Comparison of ENCODE assay signal across 16 cellular contexts in the genomic region with DNA sequence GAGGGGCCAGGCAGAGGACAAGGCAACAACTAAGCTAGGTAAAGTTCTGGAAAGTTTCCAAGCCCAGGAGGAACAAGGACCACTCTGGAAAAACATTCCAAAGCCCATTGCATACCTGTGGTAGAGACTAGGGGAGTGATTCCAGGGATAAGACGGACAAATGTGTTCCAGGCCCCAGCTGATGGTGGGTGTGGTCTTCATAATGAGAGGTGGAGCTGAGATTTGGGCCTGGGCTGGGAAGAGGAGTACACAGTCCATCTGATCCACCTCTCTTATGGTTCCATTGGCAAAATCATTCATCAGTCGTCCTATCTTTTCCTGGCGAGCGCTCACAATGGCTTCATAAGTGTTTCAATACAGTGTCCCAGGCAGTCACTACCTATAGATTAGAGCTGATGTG. TPM values are rescaled to one million over a fixed set of nuclear protein-coding genes. Genes with fewer than 3 reads are reported as not detected.
DNase-seq lines count a peak whose midpoint lies in the region; ATAC-seq and TF ChIP-seq lines count a peak whose summit lies in the region.
"Had no signal": no experiment of that assay in that cellular context is flagged by ENCODE, and none has a peak within 500 bp of the region (broad histone marks: within the 10 kb centered on the region; RNA-seq: fewer than 3 reads in every experiment).

No MANE protein-coding gene starts in this region.

- H3K4me3 ChIP-seq in BLaER1, result no peak overlapping the region
- H3K4me3 ChIP-seq: GM23248 had no signal

- CTCF ChIA-PET in WTC11 (lab: Charles Lee), result interaction anchor here (0.7 to 3.7 kb wide), 14 partner anchors 10 to 161 kb away, joined by 3 to 25 read pairs (median 6); no protein-coding TSS in a partner anchor

- TF ChIP-seq CTCF in WTC11 (IDR thresholded peaks at IDR 0.05), result no peak

- peak overlapping the region; percentile 6 for H3K4me2 ChIP-seq in BLaER1

- peaks cover 58% of the 10 kb centered on the region for H3K4me1 ChIP-seq in BLaER1

- no peak overlapping the region for H3K4me3 Mint-ChIP-seq in WTC11
- H3K4me3 Mint-ChIP-seq: CD4-positive, alpha-beta memory T cell had no signal

- no peaks in the 10 kb centered on the region for H3K36me3 ChIP-seq in BLaER1

- no peak overlapping the region for H3K9ac ChIP-seq in BLaER1
- H3K9ac ChIP-seq: GM23248 had no signal

- peak overlapping the region; percentile 53; the same call in 1 of the 2 replicates for H3K27ac Mint-ChIP-seq in WTC11
- H3K27ac Mint-ChIP-seq: CD4-positive, alpha-beta memory T cell had no signal

- peaks cover 33% of the 10 kb centered on the region for H3K36me3 Mint-ChIP-seq in WTC11
- H3K36me3 Mint-ChIP-seq: CD4-positive, alpha-beta memory T cell had no signal

- intact Hi-C loops in posterior vena cava (cut with DNase I), result no loop called here

- H3K4me1 Mint-ChIP-seq in WTC11, result peaks cover 45% of the 10 kb centered on the region
- H3K4me1 Mint-ChIP-seq: CD4-positive, alpha-beta memory T cell had no signal

- peaks cover 8% of the 10 kb centered on the region; the same call in 1 of the 2 replicates for H3K9me3 ChIP-seq in BLaER1

- no peaks in the 10 kb centered on the region for H3K27me3 Mint-ChIP-seq in WTC11 (ENCODE audit: low read depth)

- ATAC-seq in WTC11, result no peak
- no peak for ATAC-seq in left lobe of liver
- no peak for ATAC-seq in HG03039 (IDR thresholded peaks at IDR 0.05; ENCODE audit: unreplicated experiment)

- H4K20me1 ChIP-seq in BLaER1, result no peaks in the 10 kb centered on the region

- DNase-seq in WTC11 (ENCODE audit: low spot score) (no peak), left lobe of liver (ENCODE audit: low spot score) (peak; percentile 33), posterior vena cava (ENCODE audit: low spot score) (peak; percentile 64), HPDE6-E6E7 (ENCODE audit: extremely low spot score) (no peak), NCI-H146 treated with DMSO at 0.1 percent for 48 hours (lab: John Stamatoyannopoulos, UW; ENCODE audit: unreplicated experiment) (no peak)
- DNase-seq: ACHN; CD4-positive, alpha-beta memory T cell; COR-L47; DMS153; DMS79 treated with DMSO at 0.1 percent for 48 hours; EL; GM23248; H7 had no signal

- no peaks in the 10 kb centered on the region for H3K27me3 ChIP-seq in BLaER1

- H3K9me3 Mint-ChIP-seq in WTC11, result peaks cover 19% of the 10 kb centered on the region

- POLR2A ChIA-PET in WTC11 (lab: Charles Lee), result no interaction called here

- H3K27ac ChIP-seq in BLaER1, result no peak overlapping the region
- H3K27ac ChIP-seq: C4-2B, GM23248 had no signal

TF ChIP-seq in WTC11, 78 proteins besides CTCF, POLR2A, EP300 and RAD21:
- TF ChIP-seq TCF7 (CRISPR knock-in tag; IDR thresholded peaks at IDR 0.05; ENCODE audit: low read depth) (no peak), GTF2I (CRISPR knock-in tag; conservative IDR thresholded peaks at IDR 0.05) (no peak), ETV6 (CRISPR knock-in tag; IDR thresholded peaks at IDR 0.05) (no peak), RORB (CRISPR knock-in tag; IDR thresholded peaks at IDR 0.05) (no peak), ESRRA (CRISPR knock-in tag; IDR thresholded peaks at IDR 0.05; ENCODE audit: borderline replicate concordance) (no peak), FOXK1 (CRISPR knock-in tag; IDR thresholded peaks at IDR 0.05) (no peak), SOX15 (CRISPR knock-in tag; IDR thresholded peaks at IDR 0.05) (no peak), NR2C2 (CRISPR knock-in tag; IDR thresholded peaks at IDR 0.05) (no peak), NR3C1 (CRISPR knock-in tag; conservative IDR thresholded peaks at IDR 0.05; ENCODE audit: low read depth) (no peak), ZNF121 (CRISPR knock-in tag; IDR thresholded peaks at IDR 0.05) (no peak), JUN (CRISPR knock-in tag; IDR thresholded peaks at IDR 0.05) (no peak), HMGA2 (CRISPR knock-in tag; IDR thresholded peaks at IDR 0.05) (no peak)
- TF ChIP-seq, protein P1, sequence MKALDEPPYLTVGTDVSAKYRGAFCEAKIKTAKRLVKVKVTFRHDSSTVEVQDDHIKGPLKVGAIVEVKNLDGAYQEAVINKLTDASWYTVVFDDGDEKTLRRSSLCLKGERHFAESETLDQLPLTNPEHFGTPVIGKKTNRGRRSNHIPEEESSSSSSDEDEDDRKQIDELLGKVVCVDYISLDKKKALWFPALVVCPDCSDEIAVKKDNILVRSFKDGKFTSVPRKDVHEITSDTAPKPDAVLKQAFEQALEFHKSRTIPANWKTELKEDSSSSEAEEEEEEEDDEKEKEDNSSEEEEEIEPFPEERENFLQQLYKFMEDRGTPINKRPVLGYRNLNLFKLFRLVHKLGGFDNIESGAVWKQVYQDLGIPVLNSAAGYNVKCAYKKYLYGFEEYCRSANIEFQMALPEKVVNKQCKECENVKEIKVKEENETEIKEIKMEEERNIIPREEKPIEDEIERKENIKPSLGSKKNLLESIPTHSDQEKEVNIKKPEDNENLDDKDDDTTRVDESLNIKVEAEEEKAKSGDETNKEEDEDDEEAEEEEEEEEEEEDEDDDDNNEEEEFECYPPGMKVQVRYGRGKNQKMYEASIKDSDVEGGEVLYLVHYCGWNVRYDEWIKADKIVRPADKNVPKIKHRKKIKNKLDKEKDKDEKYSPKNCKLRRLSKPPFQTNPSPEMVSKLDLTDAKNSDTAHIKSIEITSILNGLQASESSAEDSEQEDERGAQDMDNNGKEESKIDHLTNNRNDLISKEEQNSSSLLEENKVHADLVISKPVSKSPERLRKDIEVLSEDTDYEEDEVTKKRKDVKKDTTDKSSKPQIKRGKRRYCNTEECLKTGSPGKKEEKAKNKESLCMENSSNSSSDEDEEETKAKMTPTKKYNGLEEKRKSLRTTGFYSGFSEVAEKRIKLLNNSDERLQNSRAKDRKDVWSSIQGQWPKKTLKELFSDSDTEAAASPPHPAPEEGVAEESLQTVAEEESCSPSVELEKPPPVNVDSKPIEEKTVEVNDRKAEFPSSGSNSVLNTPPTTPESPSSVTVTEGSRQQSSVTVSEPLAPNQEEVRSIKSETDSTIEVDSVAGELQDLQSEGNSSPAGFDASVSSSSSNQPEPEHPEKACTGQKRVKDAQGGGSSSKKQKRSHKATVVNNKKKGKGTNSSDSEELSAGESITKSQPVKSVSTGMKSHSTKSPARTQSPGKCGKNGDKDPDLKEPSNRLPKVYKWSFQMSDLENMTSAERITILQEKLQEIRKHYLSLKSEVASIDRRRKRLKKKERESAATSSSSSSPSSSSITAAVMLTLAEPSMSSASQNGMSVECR (CRISPR knock-in tag; IDR thresholded peaks at IDR 0.05; ENCODE audit: borderline replicate concordance), result no peak

RNA-seq across cellular contexts. Expression of a gene that starts 4.5 kb away (rescaled TPM):
- total RNA-seq in WTC11 (2021), result 10.9 to 14.3 TPM (median 11.0 TPM) in 3 replicates
- total RNA-seq in left lobe of liver, result 8.7 TPM
- not detected for total RNA-seq in posterior vena cava
- total RNA-seq: CD4-positive, alpha-beta memory T cell; GM23248 had no signal

Comparison
In these comparisons a context has a peak if more than half of its experiments do, and no peak if none do; other contexts are left out.
1. DNase-seq: peak in left lobe of liver (single experiment) and posterior vena cava (single experiment); none in WTC11 (single experiment), HPDE6-E6E7 (single experiment) and NCI-H146 treated with DMSO at 0.1 percent for 48 hours (single experiment).